In genomic region chr11:61923166-61924015, GRCh38 we compare ENCODE assay signal across 9 cellular contexts. TPM values are rescaled to one million over a fixed set of nuclear protein-coding genes. Genes with fewer than 3 reads are reported as not detected.
A peak's percentile ranks its signal among the peaks of the same experiment; 100 is the strongest.
DNase-seq lines count a peak whose midpoint lies in the region; ATAC-seq and TF ChIP-seq lines count a peak whose summit lies in the region.
"Had no signal": no experiment of that assay in that cellular context is flagged by ENCODE, and none has a peak within 500 bp of the region (broad histone marks: within the 10 kb centered on the region; RNA-seq: fewer than 3 reads in every experiment).

No MANE protein-coding gene starts in this region.

- no peaks in the 10 kb centered on the region for H3K36me3 Mint-ChIP-seq in chondrocyte (ENCODE audit: low read depth)
- H3K36me3 Mint-ChIP-seq: activated naive CD8-positive, alpha-beta T cell had no signal

- peak overlapping the region; percentile 95 for H3K27ac Mint-ChIP-seq in chondrocyte (ENCODE audit: unreplicated experiment)
- H3K27ac Mint-ChIP-seq: activated naive CD8-positive, alpha-beta T cell had no signal

- peaks cover 41% of the 10 kb centered on the region for H3K4me1 Mint-ChIP-seq in chondrocyte (ENCODE audit: low read depth)

- H3K4me3 Mint-ChIP-seq in chondrocyte (ENCODE audit: unreplicated experiment), result peak overlapping the region; percentile 21
- H3K4me3 Mint-ChIP-seq: activated naive CD8-positive, alpha-beta T cell had no signal

- H3K9me3 Mint-ChIP-seq in chondrocyte (ENCODE audit: low read depth), result no peaks in the 10 kb centered on the region

- 42% methylated on average over 9 of the region's 17 CpGs for WGBS in suprapubic skin

- intact Hi-C loops in left lung (cut with DNase I), result no loop called here

- peak overlapping the region; percentile 41 to 75 for H3K27ac ChIP-seq in left lung
- peak overlapping the region; percentile 87 for H3K27ac ChIP-seq in suprapubic skin

- H3K36me3 ChIP-seq in left lung (no peaks in the 10 kb centered on the region), suprapubic skin (no peaks in the 10 kb centered on the region)

- ATAC-seq in left lung, result peak; percentile 72
- no peak for ATAC-seq in stimulated activated naive CD8-positive, alpha-beta T cell treated with anti-CD3 and anti-CD28 coated beads, Interleukin-15, Interleukin-2, amounts not matched to agents 100 U/mL and 50 U/mL, for 24 hours

- TF ChIP-seq EP300 in suprapubic skin (IDR thresholded peaks at IDR 0.05), result no peak

- in situ Hi-C loops in KBM-7 (cut with MboI; ENCODE audit: low pct_unique_long_range_greater_than_20kb, low sequenced_read_pairs), result no loop called here

- H3K4me1 ChIP-seq in left lung (peaks cover 12 to 18% of the 10 kb centered on the region in 2 donors), suprapubic skin (peaks cover 51% of the 10 kb centered on the region)

- TF ChIP-seq POLR2A in suprapubic skin (IDR thresholded peaks at IDR 0.05), result peak in 1 of 2 donors; percentile 6

- no peak overlapping the region for H3K4me3 ChIP-seq in left lung
- H3K4me3 ChIP-seq in suprapubic skin, result no peak overlapping the region

- H3K27me3 ChIP-seq in left lung, result peaks cover 0 to 22% of the 10 kb centered on the region in 2 donors
- H3K27me3 ChIP-seq in suprapubic skin, result peaks cover 11% of the 10 kb centered on the region

- DNase-seq in KBM-7 (peak; percentile 41), chondrocyte (ENCODE audit: low spot score) (peak; percentile 91), left lung (peak; percentile 57 to 77), suprapubic skin (ENCODE audit: low spot score in 2 of 2) (peak; percentile 91 to 93), NCI-H446 treated with DMSO at 0.1 percent for 48 hours (lab: John Stamatoyannopoulos, UW) (no peak), NCI-H187 (lab: John Stamatoyannopoulos, UW) (no peak), EL (no peak)
- DNase-seq in stimulated activated naive CD8-positive, alpha-beta T cell treated with anti-CD3 and anti-CD28 coated beads, Interleukin-15, Interleukin-2, amounts not matched to agents 100 U/mL and 50 U/mL, for 24 hours, result no peak

- no peaks in the 10 kb centered on the region for H3K27me3 Mint-ChIP-seq in chondrocyte (ENCODE audit: low read depth)

- H3K9me3 ChIP-seq in left lung (no peaks in the 10 kb centered on the region), suprapubic skin (no peaks in the 10 kb centered on the region)

- peak; percentile 4 for TF ChIP-seq CTCF in chondrocyte (IDR thresholded peaks at IDR 0.05)
- no peak for TF ChIP-seq CTCF in left lung (IDR thresholded peaks at IDR 0.05)
- no peak for TF ChIP-seq CTCF in suprapubic skin (IDR thresholded peaks at IDR 0.05)

RNA-seq across cellular contexts. Expression of gene RAB3IL1, which starts 6.0 kb away (rescaled TPM):
- total RNA-seq in chondrocyte, result 9.7 to 24.7 TPM (median 24.1 TPM) in 3 replicates
- 10 to 100 TPM; 10.8 to 13.3 TPM for total RNA-seq in left lung
- 1 to 10 TPM; 2.6 to 8.9 (median 5.4) TPM for total RNA-seq in suprapubic skin

RNA-seq across cellular contexts. Expression of gene BEST1, which starts 26.8 kb away (rescaled TPM):
- total RNA-seq in chondrocyte (1.3 to 4.5 TPM (median 2.8 TPM) in 3 replicates), left lung (10 to 100 TPM in 1 of 2 donors, 1 to 10 TPM in 1; 3.8 to 14.6 TPM), suprapubic skin (1 to 10 TPM; 1.5 to 4.1 (median 2.5) TPM)

RNA-seq across cellular contexts. Expression of gene FADS3, which starts 32.0 kb away (rescaled TPM):
- total RNA-seq in chondrocyte, result 206 to 263 TPM (median 255 TPM) in 3 replicates
- 10 to 100 TPM; 64.1 to 71.4 TPM for total RNA-seq in left lung
- 10 to 100 TPM; 12.7 to 24.7 (median 17.9) TPM for total RNA-seq in suprapubic skin

RNA-seq across cellular contexts. Expression of gene FTH1, which starts 44.0 kb away (rescaled TPM):
- total RNA-seq in chondrocyte, result 3,793 to 4,450 TPM (median 3,807 TPM) in 3 replicates
- total RNA-seq in left lung, result 1,000 to 10,000 TPM; 3,536 to 5,494 TPM
- 1,000 to 10,000 TPM in 2 of 4 donors, 100 to 1,000 TPM in 2; 578 to 1,480 (median 967) TPM for total RNA-seq in suprapubic skin

Comparison
In these comparisons a context has a peak if more than half of its experiments do, and no peak if none do; other contexts are left out.
1. DNase-seq: peak in KBM-7 (single experiment), chondrocyte (single experiment), left lung (2 of 2) and suprapubic skin (2 of 2); none in NCI-H446 treated with DMSO at 0.1 percent for 48 hours (single experiment), NCI-H187 (0 of 2), EL (single experiment) and stimulated activated naive CD8-positive, alpha-beta T cell treated with anti-CD3 and anti-CD28 coated beads, Interleukin-15, Interleukin-2, amounts not matched to agents 100 U/mL and 50 U/mL, for 24 hours (single experiment).